ENCODE assay signal across 16 cellular contexts in the genomic region with DNA sequence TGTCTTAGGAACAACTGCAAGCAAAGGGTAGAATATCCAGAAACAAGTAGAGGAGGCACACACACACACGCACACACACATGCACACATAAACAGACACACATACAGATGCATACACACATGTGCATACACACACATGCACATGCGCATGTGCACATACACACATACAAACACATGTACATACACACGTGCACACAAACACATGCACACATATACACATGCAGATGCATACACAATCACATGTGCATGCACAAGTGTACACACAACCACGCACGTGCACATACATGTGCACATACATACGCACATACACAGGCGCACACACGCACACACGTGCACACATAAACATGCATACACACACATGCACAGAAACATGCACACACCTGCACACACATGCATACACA.
"Had no signal": no experiment of that assay in that cellular context is flagged by ENCODE, and none has a peak within 500 bp of the region (broad histone marks: within the 10 kb centered on the region; RNA-seq: fewer than 3 reads in every experiment).

No MANE protein-coding gene starts in this region.

- H3K36me3 ChIP-seq: colonic mucosa, esophagus muscularis mucosa, lower lobe of right lung, prostate gland, right atrium auricular region, sigmoid colon, suprapubic skin had no signal

- FAIRE-seq: keratinocyte had no signal

- H3K4me3 ChIP-seq: colonic mucosa, esophagus muscularis mucosa, lower lobe of right lung, prostate gland, right atrium auricular region, sigmoid colon, suprapubic skin had no signal

- H3K27ac ChIP-seq: colonic mucosa, esophagus muscularis mucosa, lower lobe of right lung, prostate gland, right atrium auricular region, sigmoid colon, suprapubic skin had no signal

- H3K9me3 ChIP-seq: colonic mucosa, esophagus muscularis mucosa, lower lobe of right lung, prostate gland, right atrium auricular region, sigmoid colon had no signal

- DNase-seq: colonic mucosa; effector CD8-positive, alpha-beta T cell; endodermal cell; foreskin melanocyte; left ventricle myocardium superior; lower lobe of right lung; sigmoid colon; stimulated activated CD4-positive, alpha-beta T cell treated with anti-CD3 and anti-CD28 coated beads, Interleukin-4, amount 100 ng/mL, for 4 hours; stimulated activated naive B cell treated with anti-CD40 and anti-IgM and Interleukin-4, amounts not matched to agents 10 μg/mL and 1 μg/mL and 100 μg/mL, for 72 hours; stimulated activated naive CD8-positive, alpha-beta T cell treated with anti-CD3 and anti-CD28 coated beads, Interleukin-15, amount 100 ng/mL, for 72 hours had no signal

- H3K27me3 ChIP-seq: colonic mucosa, esophagus muscularis mucosa, right atrium auricular region, sigmoid colon, suprapubic skin had no signal

- H3K4me1 ChIP-seq: colonic mucosa, esophagus muscularis mucosa, lower lobe of right lung, prostate gland, right atrium auricular region, sigmoid colon, suprapubic skin had no signal

- ATAC-seq: left ventricle myocardium superior; lower lobe of right lung; natural killer cell treated with Interleukin-12 subunit alpha and Interleukin-12 subunit beta and Interleukin-15 and Interleukin-18, amount 100 ng/mL, for 72 hours; stimulated activated naive B cell treated with anti-CD40 and anti-IgM and Interleukin-4, amounts not matched to agents 10 μg/mL and 1 μg/mL and 100 μg/mL, for 72 hours; stimulated activated naive CD8-positive, alpha-beta T cell treated with anti-CD3 and anti-CD28 coated beads, Interleukin-15, amount 100 ng/mL, for 72 hours had no signal
